In genomic region chr15:95284487-95284886, GRCh38 we compare ENCODE assay signal across 1 cellular context.
TF ChIP-seq lines count a peak whose summit lies in the region.

No MANE protein-coding gene starts in this region.

TF ChIP-seq in endothelial cell of umbilical vein, 7 proteins besides CTCF, POLR2A, EP300 and RAD21 (continued from another document):
- TF ChIP-seq, protein P1, sequence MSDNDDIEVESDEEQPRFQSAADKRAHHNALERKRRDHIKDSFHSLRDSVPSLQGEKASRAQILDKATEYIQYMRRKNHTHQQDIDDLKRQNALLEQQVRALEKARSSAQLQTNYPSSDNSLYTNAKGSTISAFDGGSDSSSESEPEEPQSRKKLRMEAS (IDR thresholded peaks at IDR 0.05; ENCODE audit: insufficient read depth, insufficient read length), result no peak
- TF ChIP-seq GATA2 (IDR thresholded peaks at IDR 0.05; ENCODE audit: insufficient read depth, insufficient read length, low read depth, low read length), result no peak
- TF ChIP-seq JUN (IDR thresholded peaks at IDR 0.05; ENCODE audit: borderline replicate concordance, insufficient read depth, insufficient read length, low read depth), result no peak
- no peak for TF ChIP-seq EZH2 (IDR thresholded peaks at IDR 0.05; ENCODE audit: borderline replicate concordance, low read depth, low read length, severe bottlenecking)
